ENCODE assay signal across 9 cellular contexts in genomic region chr1:39515417-39516086, GRCh38. TPM values are rescaled to one million over a fixed set of nuclear protein-coding genes. Genes with fewer than 3 reads are reported as not detected.
DNase-seq lines count a peak whose midpoint lies in the region; ATAC-seq, FAIRE-seq and TF ChIP-seq lines count a peak whose summit lies in the region.
"Not testable (repeated sequence)": the region's sequence is repeated elsewhere in the genome, so short reads cannot be mapped to it uniquely, and the experiment has no call there.
"Had no signal": no experiment of that assay in that cellular context is flagged by ENCODE, and none has a peak within 500 bp of the region (broad histone marks: within the 10 kb centered on the region; RNA-seq: fewer than 3 reads in every experiment).

No MANE protein-coding gene starts in this region.

- not testable (repeated sequence) for TF ChIP-seq CTCF in esophagus muscularis mucosa (IDR thresholded peaks at IDR 0.05); upper lobe of right lung (IDR thresholded peaks at IDR 0.05)

- not testable (repeated sequence) for H3K27ac Mint-ChIP-seq in activated naive CD8-positive, alpha-beta T cell treated with anti-CD3 and anti-CD28 coated beads, Interleukin-2, amount 50 U/mL, for 24 hours
- peak overlapping the region in 3 of 6 donors; percentile 31 to 71 (median 70) for H3K27ac Mint-ChIP-seq in immature natural killer cell

- peak overlapping the region in 3 of 4 donors; percentile 34 to 47 (median 37) for H3K4me3 ChIP-seq in esophagus muscularis mucosa
- not testable (repeated sequence) for H3K4me3 ChIP-seq in upper lobe of right lung

- DNase-seq in GM12892 (ENCODE audit: insufficient read length); esophagus muscularis mucosa (ENCODE audit: extremely low spot score); upper lobe of right lung: not testable (repeated sequence)
- peak; percentile 45 for DNase-seq in activated CD4-positive, alpha-beta T cell treated with anti-CD3 and anti-CD28 coated beads for 48 hours
- peak; percentile 64 for DNase-seq in activated naive CD8-positive, alpha-beta T cell treated with anti-CD3 and anti-CD28 coated beads, Interleukin-2, amount 50 U/mL, for 24 hours
- DNase-seq in immature natural killer cell (peak in 2 of 3 donors; percentile 31 to 32), retina (peak; percentile 49)

- H3K36me3 ChIP-seq in esophagus muscularis mucosa, upper lobe of right lung: not testable (repeated sequence)

- TF ChIP-seq EP300 in esophagus muscularis mucosa (IDR thresholded peaks at IDR 0.05) = not testable (repeated sequence)

- not testable (repeated sequence) for H3K9me3 Mint-ChIP-seq in activated naive CD8-positive, alpha-beta T cell treated with anti-CD3 and anti-CD28 coated beads, Interleukin-2, amount 50 U/mL, for 24 hours; immature natural killer cell

- not testable (repeated sequence) for H3K9me3 ChIP-seq in esophagus muscularis mucosa, upper lobe of right lung

- H3K27ac ChIP-seq in esophagus muscularis mucosa (replicated peaks in 1 of 4); upper lobe of right lung: not testable (repeated sequence)

- intact Hi-C loops in esophagus muscularis mucosa (cut with DNase I); upper lobe of right lung (cut with DNase I): not testable (repeated sequence)

- H3K27me3 ChIP-seq in esophagus muscularis mucosa, upper lobe of right lung: not testable (repeated sequence)

- 42% methylated on average over 22 of the region's 50 CpGs for WGBS in esophagus muscularis mucosa

- H3K36me3 Mint-ChIP-seq in activated naive CD8-positive, alpha-beta T cell treated with anti-CD3 and anti-CD28 coated beads, Interleukin-2, amount 50 U/mL, for 24 hours (ENCODE audit: low read depth); immature natural killer cell: not testable (repeated sequence)

- peak; percentile 98 for FAIRE-seq in GM12892 (lab: Jason Lieb, UNC)

- not testable (repeated sequence) for TF ChIP-seq POLR2A in GM12892 (IDR thresholded peaks at IDR 0.05; ENCODE audit: low read depth, low read length); esophagus muscularis mucosa (IDR thresholded peaks at IDR 0.05; ENCODE audit: low read depth)

- H3K4me1 Mint-ChIP-seq in activated naive CD8-positive, alpha-beta T cell treated with anti-CD3 and anti-CD28 coated beads, Interleukin-2, amount 50 U/mL, for 24 hours; immature natural killer cell: not testable (repeated sequence)

- not testable (repeated sequence) for H3K27me3 Mint-ChIP-seq in activated naive CD8-positive, alpha-beta T cell treated with anti-CD3 and anti-CD28 coated beads, Interleukin-2, amount 50 U/mL, for 24 hours; immature natural killer cell (ENCODE audit: low read depth in 3 of 3)

- ATAC-seq in HG03571 (IDR thresholded peaks at IDR 0.05; ENCODE audit: unreplicated experiment) (peak; percentile 47), upper lobe of right lung (peak; percentile 7)
- ATAC-seq in activated naive CD8-positive, alpha-beta T cell treated with anti-CD3 and anti-CD28 coated beads, Interleukin-2, amount 50 U/mL, for 24 hours = peak; percentile 51

- H3K4me3 Mint-ChIP-seq in activated naive CD8-positive, alpha-beta T cell treated with anti-CD3 and anti-CD28 coated beads, Interleukin-2, amount 50 U/mL, for 24 hours = peak overlapping the region; percentile 74
- peak overlapping the region in 3 of 5 donors; percentile 15 to 41 (median 33) for H3K4me3 Mint-ChIP-seq in immature natural killer cell

- H3K4me1 ChIP-seq in esophagus muscularis mucosa, upper lobe of right lung: not testable (repeated sequence)

RNA-seq across cellular contexts. Expression of gene BMP8A, which starts 24.1 kb away (rescaled TPM):
- 0.19 TPM for polyA plus RNA-seq in GM12892 (2012; ENCODE audit: missing spikeins)
- total RNA-seq in esophagus muscularis mucosa (1 to 10 TPM in 3 of 4 donors, under 1 TPM in 1; 0.99 to 3.0 (median 2.2) TPM), upper lobe of right lung (0.29 TPM)
- not detected for polyA plus RNA-seq in immature natural killer cell
- total RNA-seq: psoas muscle had no signal
